In the genomic region with DNA sequence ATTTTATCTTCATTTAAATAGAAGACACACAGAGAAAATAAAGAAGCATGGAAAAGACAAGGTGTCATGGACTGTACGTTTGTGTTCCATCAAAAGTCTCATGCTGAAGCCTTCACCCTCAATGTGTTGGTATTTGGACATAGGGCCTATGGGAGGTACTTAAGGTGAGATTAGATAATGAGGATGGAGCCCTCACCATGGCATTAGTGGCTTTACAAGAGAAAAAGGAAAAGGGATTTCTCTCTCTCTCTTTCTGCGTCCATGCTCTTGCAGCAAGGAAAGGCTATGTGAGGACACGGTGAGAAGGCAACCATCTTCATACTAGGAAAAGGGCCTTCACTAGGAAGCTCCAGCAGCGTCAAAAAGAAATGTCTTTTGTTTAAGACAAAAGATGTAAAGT, we compare ENCODE assay signal across 21 cellular contexts.
"Had no signal": no experiment of that assay in that cellular context is flagged by ENCODE, and none has a peak within 500 bp of the region (broad histone marks: within the 10 kb centered on the region; RNA-seq: fewer than 3 reads in every experiment).

No MANE protein-coding gene starts in this region.

- H3K9me3 ChIP-seq: neutrophil, stomach had no signal

- H3K27ac ChIP-seq: cardiac muscle cell, epithelial cell of prostate, foreskin keratinocyte, neutrophil, stomach had no signal

- H3K27me3 ChIP-seq: cardiac muscle cell, foreskin keratinocyte, neutrophil, stomach had no signal

- H3K4me1 Mint-ChIP-seq: activated CD4-positive, alpha-beta T cell treated with anti-CD3 and anti-CD28 coated beads for 36 hours; naive thymus-derived CD8-positive, alpha-beta T cell; stimulated activated effector memory CD8-positive, alpha-beta T cell treated with anti-CD3 and anti-CD28 coated beads, Interleukin-12 subunit alpha, Interleukin-12 subunit beta, amount 100 ng/mL, for 72 hours; T-helper 17 cell had no signal

- H3K27me3 Mint-ChIP-seq: activated CD4-positive, alpha-beta T cell treated with anti-CD3 and anti-CD28 coated beads for 36 hours; activated naive CD8-positive, alpha-beta T cell; effector memory CD8-positive, alpha-beta T cell; naive thymus-derived CD8-positive, alpha-beta T cell; T-helper 17 cell; type B pancreatic cell had no signal

- H3K4me3 ChIP-seq: cardiac muscle cell, stomach had no signal

- H3K36me3 Mint-ChIP-seq: activated naive CD8-positive, alpha-beta T cell; stimulated activated effector memory CD8-positive, alpha-beta T cell treated with anti-CD3 and anti-CD28 coated beads, Interleukin-12 subunit alpha, Interleukin-12 subunit beta, amount 100 ng/mL, for 72 hours; type B pancreatic cell had no signal

- ATAC-seq: activated CD4-positive, alpha-beta T cell treated with anti-CD3 and anti-CD28 coated beads for 36 hours; effector memory CD8-positive, alpha-beta T cell; foreskin keratinocyte; naive thymus-derived CD8-positive, alpha-beta T cell; sciatic nerve; stimulated activated effector memory CD8-positive, alpha-beta T cell treated with anti-CD3 and anti-CD28 coated beads, Interleukin-12 subunit alpha, Interleukin-12 subunit beta, amount 100 ng/mL, for 72 hours; T-helper 17 cell had no signal

- H3K4me1 ChIP-seq: foreskin keratinocyte, stomach had no signal

- H3K4me3 Mint-ChIP-seq: activated CD4-positive, alpha-beta T cell treated with anti-CD3 and anti-CD28 coated beads for 36 hours; activated naive CD8-positive, alpha-beta T cell; activated T-helper 1 cell treated with anti-CD3 and anti-CD28 coated beads, Interleukin-12 subunit alpha, Interleukin-12 subunit beta, Interleukin-2, Interleukin-4 antibody, amounts not matched to agents 30 ng/mL and 10 ng/mL and 1 ng/mL, durations not matched to agents 14 hours and 24 hours and 36 hours; effector memory CD8-positive, alpha-beta T cell; naive thymus-derived CD8-positive, alpha-beta T cell; stimulated activated effector memory CD8-positive, alpha-beta T cell treated with anti-CD3 and anti-CD28 coated beads, Interleukin-12 subunit alpha, Interleukin-12 subunit beta, amount 100 ng/mL, for 72 hours; T-helper 17 cell; type B pancreatic cell had no signal

- H3K9me3 Mint-ChIP-seq: type B pancreatic cell had no signal

- DNase-seq: activated CD4-positive, alpha-beta T cell treated with anti-CD3 and anti-CD28 coated beads for 36 hours; activated CD4-positive, alpha-beta T cell treated with anti-CD3 and anti-CD28 coated beads, Interleukin-2, amount 50 U/mL, for 48 hours; activated gamma-delta T cell treated with Interleukin-2 at 50 U/mL for 16 hours; activated T-cell treated with anti-CD3 and anti-CD28 coated beads for 4 hours; dermis blood vessel endothelial cell; effector memory CD8-positive, alpha-beta T cell; foreskin keratinocyte; glutamatergic neuron; hippocampal formation; naive thymus-derived CD8-positive, alpha-beta T cell; stimulated activated CD4-positive, alpha-beta T cell treated with anti-CD3 and anti-CD28 coated beads, Interleukin-4, amount 100 ng/mL, for 24 hours; stomach; T-helper 17 cell had no signal

- H3K36me3 ChIP-seq: cardiac muscle cell, neutrophil, stomach had no signal

- H3K27ac Mint-ChIP-seq: activated CD4-positive, alpha-beta T cell treated with anti-CD3 and anti-CD28 coated beads for 36 hours; activated naive CD8-positive, alpha-beta T cell; activated T-helper 1 cell treated with anti-CD3 and anti-CD28 coated beads, Interleukin-12 subunit alpha, Interleukin-12 subunit beta, Interleukin-2, Interleukin-4 antibody, amounts not matched to agents 30 ng/mL and 10 ng/mL and 1 ng/mL, durations not matched to agents 14 hours and 24 hours and 36 hours; naive thymus-derived CD8-positive, alpha-beta T cell; stimulated activated effector memory CD8-positive, alpha-beta T cell treated with anti-CD3 and anti-CD28 coated beads, Interleukin-12 subunit alpha, Interleukin-12 subunit beta, amount 100 ng/mL, for 72 hours; T-helper 17 cell; type B pancreatic cell had no signal
